15 cellular contexts compared by ENCODE assay signal in the genomic region with DNA sequence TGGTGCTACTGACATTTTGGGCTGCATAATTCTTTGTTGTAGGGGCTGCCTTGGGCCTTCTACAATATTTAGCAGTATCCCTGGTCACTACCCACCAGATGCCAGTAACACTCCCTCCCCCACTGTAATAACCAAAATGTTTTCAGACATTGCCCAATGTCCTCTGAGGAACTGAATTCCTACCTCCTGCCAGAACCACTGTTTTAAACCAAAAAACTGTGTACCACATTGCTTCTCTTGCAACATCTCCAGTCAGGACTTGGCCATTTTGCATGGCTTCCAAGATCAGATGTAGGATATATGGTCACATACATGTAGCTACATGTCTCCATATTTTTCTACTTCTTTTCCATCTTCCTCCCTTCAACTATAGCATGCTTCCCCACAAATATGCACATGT.
"Had no signal": no experiment of that assay in that cellular context is flagged by ENCODE, and none has a peak within 500 bp of the region (broad histone marks: within the 10 kb centered on the region; RNA-seq: fewer than 3 reads in every experiment).

No MANE protein-coding gene starts in this region.

- H3K27me3 ChIP-seq: ascending aorta, esophagus squamous epithelium, ovary, stomach, thyroid gland, uterus had no signal

- H3K4me1 ChIP-seq: ascending aorta, uterus had no signal

- DNase-seq: activated CD4-positive, alpha-beta memory T cell treated with anti-CD3 and anti-CD28 coated beads, Interleukin-2, amount 10 ng/mL, durations not matched to agents 7 days and 5 days; activated CD4-positive, alpha-beta T cell treated with anti-CD3 and anti-CD28 coated beads for 36 hours; activated gamma-delta T cell treated with Interleukin-2 at 50 U/mL for 16 hours; activated naive CD8-positive, alpha-beta T cell treated with anti-CD3 and anti-CD28 coated beads, Interleukin-2, amount 10 ng/mL, durations not matched to agents 7 days and 5 days; activated T-cell treated with anti-CD3 and anti-CD28 coated beads, Interleukin-2, amount 50 U/mL, for 72 hours; esophagus squamous epithelium; hippocampal formation; ovary; stomach; T1000; thyroid gland; uterus; WERI-Rb-1 had no signal

- ATAC-seq: activated CD4-positive, alpha-beta T cell treated with anti-CD3 and anti-CD28 coated beads for 36 hours; activated T-cell treated with anti-CD3 and anti-CD28 coated beads, Interleukin-2, amount 50 U/mL, for 72 hours had no signal

- H3K4me3 ChIP-seq: ascending aorta, esophagus squamous epithelium, ovary, skin epidermis, stomach, thyroid gland, uterus had no signal

- H3K27ac ChIP-seq: ascending aorta, esophagus squamous epithelium, ovary, skin epidermis, stomach, thyroid gland, uterus, WERI-Rb-1 had no signal

- H3K36me3 ChIP-seq: ascending aorta, esophagus squamous epithelium, ovary, stomach, thyroid gland, uterus, WERI-Rb-1 had no signal

- H3K9me3 ChIP-seq: ascending aorta, esophagus squamous epithelium, ovary, stomach, thyroid gland, uterus had no signal
